Comparison of ENCODE assay signal across 1 cellular context in the genomic region with DNA sequence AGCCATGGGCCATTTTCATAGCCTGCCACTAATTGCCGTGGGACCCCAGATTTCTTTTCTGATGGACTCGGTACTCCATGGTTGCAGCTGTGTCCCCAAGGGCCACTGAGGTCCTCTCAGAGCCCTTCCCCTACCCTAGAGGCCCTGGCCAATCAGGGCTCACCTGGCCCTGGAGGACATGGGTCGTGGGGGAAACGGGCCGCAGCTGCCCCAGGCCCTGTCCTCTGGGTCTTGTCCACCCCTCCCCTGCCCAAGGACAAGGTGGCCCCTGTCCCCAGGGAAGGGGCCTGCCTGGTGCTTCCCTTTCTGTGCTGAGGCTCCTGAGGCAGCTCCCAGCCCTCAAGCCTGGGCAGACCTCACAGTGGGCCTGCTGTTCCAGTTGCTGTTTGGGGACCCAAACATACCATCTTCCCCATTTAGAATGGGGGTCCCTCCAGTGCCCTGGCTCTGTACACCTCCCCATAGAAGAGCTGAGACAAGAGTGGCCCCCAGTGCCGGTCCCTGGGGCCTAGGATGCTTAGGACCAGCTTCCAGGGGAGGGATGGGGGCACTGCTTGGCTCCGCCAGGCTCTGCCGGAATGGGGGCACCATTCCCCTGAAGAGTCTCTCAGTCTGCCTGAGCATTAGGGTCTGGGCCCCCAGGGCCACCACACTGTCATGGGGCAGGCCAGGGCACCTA.
TF ChIP-seq lines count a peak whose summit lies in the region.

No MANE protein-coding gene starts in this region.

TF ChIP-seq in liver, 16 proteins besides CTCF, POLR2A, EP300 and RAD21 (continued from another document):
- no peak for TF ChIP-seq ZBTB33 (IDR thresholded peaks at IDR 0.05)
- TF ChIP-seq JUND (IDR thresholded peaks at IDR 0.05), result no peak
- no peak for TF ChIP-seq FOXA2 (IDR thresholded peaks at IDR 0.05)
- TF ChIP-seq, protein P1, sequence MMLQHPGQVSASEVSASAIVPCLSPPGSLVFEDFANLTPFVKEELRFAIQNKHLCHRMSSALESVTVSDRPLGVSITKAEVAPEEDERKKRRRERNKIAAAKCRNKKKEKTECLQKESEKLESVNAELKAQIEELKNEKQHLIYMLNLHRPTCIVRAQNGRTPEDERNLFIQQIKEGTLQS (IDR thresholded peaks at IDR 0.05), result no peak
- TF ChIP-seq FOXA1 (IDR thresholded peaks at IDR 0.05), result no peak
- TF ChIP-seq HNF4A (conservative IDR thresholded peaks at IDR 0.05), result no peak
- TF ChIP-seq EGR1 (IDR thresholded peaks at IDR 0.05; ENCODE audit: low read depth in 2 of 2), result no peak
